20 cellular contexts compared by ENCODE assay signal in the genomic region with DNA sequence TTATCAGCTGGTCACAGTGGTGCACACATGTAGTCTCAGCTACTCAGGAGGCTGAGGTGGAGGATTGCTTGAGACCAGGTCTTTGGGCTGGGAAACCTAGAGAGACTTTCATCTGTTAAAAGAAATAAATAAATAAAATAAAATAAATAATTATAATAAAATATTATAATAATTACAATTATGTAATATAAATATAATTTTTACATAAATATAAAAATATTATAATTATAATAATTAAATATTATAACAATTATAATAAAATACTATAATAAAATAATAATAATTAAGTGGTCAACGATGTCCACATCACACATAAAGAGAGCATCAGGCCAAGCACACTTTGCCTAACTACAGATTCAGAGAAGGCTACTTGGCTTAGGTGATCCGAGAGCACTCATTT. TPM values are rescaled to one million over a fixed set of nuclear protein-coding genes. Genes with fewer than 3 reads are reported as not detected.
DNase-seq lines count a peak whose midpoint lies in the region; FAIRE-seq lines count a peak whose summit lies in the region.
"Had no signal": no experiment of that assay in that cellular context is flagged by ENCODE, and none has a peak within 500 bp of the region (broad histone marks: within the 10 kb centered on the region; RNA-seq: fewer than 3 reads in every experiment).

No MANE protein-coding gene starts in this region.

- H4K91ac ChIP-seq in trophoblast cell (ENCODE audit: low read depth, low read length) = no peak overlapping the region

- no peak overlapping the region for H2AK5ac ChIP-seq in trophoblast cell (ENCODE audit: low read length)

- FAIRE-seq in G401.6 (lab: Jason Lieb, UNC) (peak; percentile 96), TTC549 (lab: Jason Lieb, UNC) (peak; percentile 87), endometrium (lab: Jason Lieb, UNC) (peak; percentile 57)
- FAIRE-seq: GM12891, GM18507, H54 had no signal

- H3K79me1 ChIP-seq in trophoblast cell (ENCODE audit: low read length) = no peaks in the 10 kb centered on the region

- H3K27me3 ChIP-seq in trophoblast cell (ENCODE audit: insufficient read depth, low read length) = no peaks in the 10 kb centered on the region

- no peak overlapping the region for H2BK120ac ChIP-seq in trophoblast cell (ENCODE audit: insufficient read depth, low read length, poor library complexity)

- no peak overlapping the region for H3K18ac ChIP-seq in trophoblast cell (ENCODE audit: low read length)

- DNase-seq in trophoblast cell (no peak), NCI-H446 (lab: John Stamatoyannopoulos, UW) (no peak), HuH-7.5 (ENCODE audit: low spot score) (no peak), NCI-H2196 (lab: John Stamatoyannopoulos, UW; ENCODE audit: unreplicated experiment) (no peak)
- DNase-seq: 8988T; C1 segment of cervical spinal cord; Calu3; CD4-positive, alpha-beta memory T cell; COR-L47; EL; GF-D8; GOT3; HFFc6 had no signal

- peaks cover 25 to 37% of the 10 kb centered on the region in 2 experiments for H3K36me3 ChIP-seq in trophoblast cell (ENCODE audit: control insufficient read depth in 1 of 2, insufficient read depth in 2 of 2, low read length in 2 of 2)

- H3K23ac ChIP-seq in trophoblast cell (ENCODE audit: low read length) = no peak overlapping the region

- H3K4me3 ChIP-seq in trophoblast cell (ENCODE audit: low read depth, low read length) = no peak overlapping the region
- H3K4me3 ChIP-seq: HAP-1 had no signal

- no peaks in the 10 kb centered on the region for H3K9me3 ChIP-seq in trophoblast cell (ENCODE audit: insufficient read depth, low read depth, low read length)
- H3K9me3 ChIP-seq: HAP-1 had no signal

- H3K4me1 ChIP-seq in trophoblast cell (ENCODE audit: control insufficient read depth in 1 of 2, insufficient read depth in 2 of 2, low read length in 2 of 2) = no peaks in the 10 kb centered on the region

- no peak overlapping the region for H3K14ac ChIP-seq in trophoblast cell (ENCODE audit: low read length)

- H3K79me2 ChIP-seq in trophoblast cell (ENCODE audit: control insufficient read depth, insufficient read depth, low read length, poor library complexity) = peaks cover 6% of the 10 kb centered on the region

- WGBS in trophoblast cell (ENCODE audit: extremely low coverage, insufficient coverage, insufficient read length) = no CpG with 5 or more reads among the region's 2 CpGs

- H4K12ac ChIP-seq in trophoblast cell (ENCODE audit: low read depth, low read length) = no peak overlapping the region

- H4K8ac ChIP-seq in trophoblast cell (ENCODE audit: low read depth, low read length) = peak overlapping the region; percentile 47

- no peak overlapping the region for H3K9ac ChIP-seq in trophoblast cell (ENCODE audit: low read length)

- H3K4me2 ChIP-seq in trophoblast cell (ENCODE audit: low read length) = no peak overlapping the region

- H2AFZ ChIP-seq in trophoblast cell (ENCODE audit: insufficient read depth, low read length, poor library complexity) = no peak overlapping the region

- H2BK12ac ChIP-seq in trophoblast cell (ENCODE audit: low read length) = no peak overlapping the region

- H3K27ac ChIP-seq in trophoblast cell (ENCODE audit: low read depth, low read length) = no peak overlapping the region

- H2BK5ac ChIP-seq in trophoblast cell (ENCODE audit: low read depth, low read length, poor library complexity) = no peak overlapping the region

- peak overlapping the region; percentile 75 for H3K4ac ChIP-seq in trophoblast cell (ENCODE audit: low read depth, low read length)

RNA-seq across cellular contexts. Expression of a gene that starts 14.6 kb away (rescaled TPM):
- 118 and 121 TPM in 2 replicates for polyA plus RNA-seq in trophoblast cell (2013)

RNA-seq across cellular contexts. Expression of a gene that starts 25.3 kb away (rescaled TPM):
- polyA plus RNA-seq in trophoblast cell (2013) = 390 and 404 TPM in 2 replicates

RNA-seq across cellular contexts. Expression of a gene that starts 41.4 kb away (rescaled TPM):
- 22.0 and 22.9 TPM in 2 replicates for polyA plus RNA-seq in trophoblast cell (2013)

RNA-seq across cellular contexts. Expression of a gene that starts 50.1 kb away (rescaled TPM):
- 226 and 229 TPM in 2 replicates for polyA plus RNA-seq in trophoblast cell (2013)

RNA-seq across cellular contexts. Expression of a gene that starts 53.6 kb away (rescaled TPM):
- polyA plus RNA-seq in trophoblast cell (2013) = 164 and 173 TPM in 2 replicates
- polyA plus RNA-seq: CD4-positive, alpha-beta memory T cell had no signal
